1 cellular context compared by ENCODE assay signal in the genomic region with DNA sequence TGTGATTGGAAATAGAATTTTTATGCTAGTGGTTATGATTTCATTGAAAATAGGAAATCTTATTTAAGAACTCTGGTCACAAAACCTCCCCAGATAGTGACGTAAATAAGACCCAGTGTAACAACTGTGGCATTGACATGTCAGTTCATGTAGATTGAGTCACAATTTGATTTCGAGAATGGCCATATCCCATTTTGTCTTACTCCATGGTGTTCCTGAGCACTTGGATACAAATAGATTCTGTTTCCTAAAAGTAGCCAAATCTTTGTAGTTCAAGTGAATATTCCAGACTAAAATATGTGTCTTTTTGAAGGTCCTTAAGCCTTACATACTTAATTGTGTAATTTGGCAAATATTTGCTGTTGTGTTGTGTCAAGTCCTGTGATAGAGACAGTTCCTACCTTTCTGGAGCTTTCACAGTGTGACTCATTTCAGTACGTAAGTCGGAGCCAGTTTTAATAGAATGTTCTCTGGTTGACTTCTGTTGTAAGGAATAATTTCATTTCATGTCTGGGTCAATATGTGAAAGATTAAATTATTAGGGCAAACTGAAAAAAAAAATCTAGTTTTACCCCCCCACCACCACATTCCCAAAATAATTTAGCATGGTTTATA.
A peak's percentile ranks its signal among the peaks of the same experiment; 100 is the strongest.
TF ChIP-seq lines count a peak whose summit lies in the region.

No MANE protein-coding gene starts in this region.

TF ChIP-seq in GM12878, 131 proteins besides CTCF, POLR2A, EP300 and RAD21:
- TF ChIP-seq CREM (IDR thresholded peaks at IDR 0.05; ENCODE audit: low read depth) (peak; percentile 36; the same call in 1 of the 2 replicates), IKZF2 (IDR thresholded peaks at IDR 0.05) (peak; percentile 34 to 46), ESRRA (IDR thresholded peaks at IDR 0.05; ENCODE audit: low read length) (no peak), IRF4 (IDR thresholded peaks at IDR 0.05; ENCODE audit: low read depth, low read length) (0 out of 2 replicates have a peak, but pooled peaks have one; percentile 29), DPF2 (IDR thresholded peaks at IDR 0.05) (0 out of 2 replicates have a peak, but pooled peaks have one; percentile 12), HCFC1 (IDR thresholded peaks at IDR 0.05; ENCODE audit: low read length) (no peak), JUNB (IDR thresholded peaks at IDR 0.05) (peak; percentile 37)
- TF ChIP-seq, protein P1, sequence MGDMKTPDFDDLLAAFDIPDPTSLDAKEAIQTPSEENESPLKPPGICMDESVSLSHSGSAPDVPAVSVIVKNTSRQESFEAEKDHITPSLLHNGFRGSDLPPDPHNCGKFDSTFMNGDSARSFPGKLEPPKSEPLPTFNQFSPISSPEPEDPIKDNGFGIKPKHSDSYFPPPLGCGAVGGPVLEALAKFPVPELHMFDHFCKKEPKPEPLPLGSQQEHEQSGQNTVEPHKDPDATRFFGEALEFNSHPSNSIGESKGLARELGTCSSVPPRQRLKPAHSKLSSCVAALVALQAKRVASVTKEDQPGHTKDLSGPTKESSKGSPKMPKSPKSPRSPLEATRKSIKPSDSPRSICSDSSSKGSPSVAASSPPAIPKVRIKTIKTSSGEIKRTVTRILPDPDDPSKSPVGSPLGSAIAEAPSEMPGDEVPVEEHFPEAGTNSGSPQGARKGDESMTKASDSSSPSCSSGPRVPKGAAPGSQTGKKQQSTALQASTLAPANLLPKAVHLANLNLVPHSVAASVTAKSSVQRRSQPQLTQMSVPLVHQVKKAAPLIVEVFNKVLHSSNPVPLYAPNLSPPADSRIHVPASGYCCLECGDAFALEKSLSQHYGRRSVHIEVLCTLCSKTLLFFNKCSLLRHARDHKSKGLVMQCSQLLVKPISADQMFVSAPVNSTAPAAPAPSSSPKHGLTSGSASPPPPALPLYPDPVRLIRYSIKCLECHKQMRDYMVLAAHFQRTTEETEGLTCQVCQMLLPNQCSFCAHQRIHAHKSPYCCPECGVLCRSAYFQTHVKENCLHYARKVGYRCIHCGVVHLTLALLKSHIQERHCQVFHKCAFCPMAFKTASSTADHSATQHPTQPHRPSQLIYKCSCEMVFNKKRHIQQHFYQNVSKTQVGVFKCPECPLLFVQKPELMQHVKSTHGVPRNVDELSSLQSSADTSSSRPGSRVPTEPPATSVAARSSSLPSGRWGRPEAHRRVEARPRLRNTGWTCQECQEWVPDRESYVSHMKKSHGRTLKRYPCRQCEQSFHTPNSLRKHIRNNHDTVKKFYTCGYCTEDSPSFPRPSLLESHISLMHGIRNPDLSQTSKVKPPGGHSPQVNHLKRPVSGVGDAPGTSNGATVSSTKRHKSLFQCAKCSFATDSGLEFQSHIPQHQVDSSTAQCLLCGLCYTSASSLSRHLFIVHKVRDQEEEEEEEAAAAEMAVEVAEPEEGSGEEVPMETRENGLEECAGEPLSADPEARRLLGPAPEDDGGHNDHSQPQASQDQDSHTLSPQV (IDR thresholded peaks at IDR 0.05), result peak; percentile 1; the same call in 1 of the 2 replicates
- TF ChIP-seq, protein P2, sequence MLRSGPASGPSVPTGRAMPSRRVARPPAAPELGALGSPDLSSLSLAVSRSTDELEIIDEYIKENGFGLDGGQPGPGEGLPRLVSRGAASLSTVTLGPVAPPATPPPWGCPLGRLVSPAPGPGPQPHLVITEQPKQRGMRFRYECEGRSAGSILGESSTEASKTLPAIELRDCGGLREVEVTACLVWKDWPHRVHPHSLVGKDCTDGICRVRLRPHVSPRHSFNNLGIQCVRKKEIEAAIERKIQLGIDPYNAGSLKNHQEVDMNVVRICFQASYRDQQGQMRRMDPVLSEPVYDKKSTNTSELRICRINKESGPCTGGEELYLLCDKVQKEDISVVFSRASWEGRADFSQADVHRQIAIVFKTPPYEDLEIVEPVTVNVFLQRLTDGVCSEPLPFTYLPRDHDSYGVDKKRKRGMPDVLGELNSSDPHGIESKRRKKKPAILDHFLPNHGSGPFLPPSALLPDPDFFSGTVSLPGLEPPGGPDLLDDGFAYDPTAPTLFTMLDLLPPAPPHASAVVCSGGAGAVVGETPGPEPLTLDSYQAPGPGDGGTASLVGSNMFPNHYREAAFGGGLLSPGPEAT (IDR thresholded peaks at IDR 0.05; ENCODE audit: low read depth), result 0 out of 2 replicates have a peak, but pooled peaks have one; percentile 14
